ENCODE assay signal across 32 cellular contexts in the genomic region with DNA sequence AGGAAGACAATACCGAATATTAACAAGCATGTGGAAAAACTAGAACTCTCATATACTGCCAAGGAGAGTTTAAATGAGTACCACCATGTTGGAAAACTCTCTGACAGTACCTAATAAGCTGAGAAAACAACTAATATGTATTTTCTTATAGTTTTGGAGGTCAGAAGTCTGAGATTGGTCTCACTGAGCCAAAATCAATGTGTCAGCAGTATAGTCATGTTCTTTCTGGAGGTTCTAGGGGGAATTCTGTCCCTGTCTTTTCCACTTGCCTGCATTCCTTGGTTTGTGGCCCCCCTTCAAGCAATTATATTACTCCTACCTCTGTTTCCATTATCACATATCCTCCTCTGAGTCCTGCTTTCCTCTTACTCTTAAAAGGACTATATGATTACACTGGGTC.
"Had no signal": no experiment of that assay in that cellular context is flagged by ENCODE, and none has a peak within 500 bp of the region (broad histone marks: within the 10 kb centered on the region; RNA-seq: fewer than 3 reads in every experiment).

No MANE protein-coding gene starts in this region.

- H3K27me3 ChIP-seq: ovary, spleen, suprapubic skin, testis, tibial artery, transverse colon, upper lobe of right lung, uterus had no signal

- H3K36me3 Mint-ChIP-seq: natural killer cell had no signal

- H3K4me3 Mint-ChIP-seq: naive thymus-derived CD4-positive, alpha-beta T cell; natural killer cell; nephron; neural crest cell; stimulated activated memory B cell treated with anti-CD40 and anti-IgM and Interleukin-4, amounts not matched to agents 10 μg/mL and 1 μg/mL and 100 μg/mL, for 72 hours; stimulated activated naive CD8-positive, alpha-beta T cell treated with anti-CD3 and anti-CD28 coated beads, Interleukin-15, amount 100 ng/mL, for 72 hours; type B pancreatic cell had no signal

- H3K9me3 Mint-ChIP-seq: natural killer cell; nephron; neural crest cell; stimulated activated memory B cell treated with anti-CD40 and anti-IgM and Interleukin-4, amounts not matched to agents 10 μg/mL and 1 μg/mL and 100 μg/mL, for 72 hours; stimulated activated naive CD8-positive, alpha-beta T cell treated with anti-CD3 and anti-CD28 coated beads, Interleukin-15, amount 100 ng/mL, for 72 hours; type B pancreatic cell had no signal

- H3K9ac ChIP-seq: parathyroid adenoma had no signal

- H3K9me3 ChIP-seq: ovary, psoas muscle, spleen, suprapubic skin, testis, tibial artery, transverse colon, upper lobe of right lung, uterus had no signal

- H3K4me1 ChIP-seq: parathyroid adenoma, psoas muscle, spleen, tibial artery, transverse colon, upper lobe of right lung, uterus had no signal

- H3K4me1 Mint-ChIP-seq: nephron; neural crest cell; stimulated activated naive CD8-positive, alpha-beta T cell treated with anti-CD3 and anti-CD28 coated beads, Interleukin-15, amount 100 ng/mL, for 72 hours had no signal

- ATAC-seq: naive thymus-derived CD4-positive, alpha-beta T cell; natural killer cell; psoas muscle; right cardiac atrium; sciatic nerve; stimulated activated memory B cell treated with anti-CD40 and anti-IgM and Interleukin-4, amounts not matched to agents 10 μg/mL and 1 μg/mL and 100 μg/mL, for 72 hours; stimulated activated naive CD8-positive, alpha-beta T cell treated with anti-CD3 and anti-CD28 coated beads, Interleukin-15, amount 100 ng/mL, for 72 hours; stimulated activated naive CD8-positive, alpha-beta T cell treated with anti-CD3 and anti-CD28 coated beads, Interleukin-15, Interleukin-2, amounts not matched to agents 100 U/mL and 50 U/mL, for 24 hours; upper lobe of right lung had no signal

- H3K4me2 ChIP-seq: smooth muscle cell had no signal

- H3K27ac ChIP-seq: ovary, parathyroid adenoma, psoas muscle, skin epidermis, spleen, suprapubic skin, testis, tibial artery, transverse colon, upper lobe of right lung, uterus had no signal

- H2AFZ ChIP-seq: parathyroid adenoma had no signal

- DNase-seq: naive thymus-derived CD4-positive, alpha-beta T cell; natural killer cell; occipital lobe; ovary; posterior cingulate gyrus; psoas muscle; right cardiac atrium; spleen; stimulated activated CD4-positive, alpha-beta T cell treated with anti-CD3 and anti-CD28 coated beads, Interleukin-12 subunit alpha, Interleukin-12 subunit beta, amount 100 ng/mL, for 4 hours; stimulated activated CD4-positive, alpha-beta T cell treated with anti-CD3 and anti-CD28 coated beads, Interleukin-1b, Interleukin-23, amount 100 ng/mL, for 48 hours; stimulated activated CD4-positive, alpha-beta T cell treated with anti-CD3 and anti-CD28 coated beads, Interleukin-4, amount 100 ng/mL, for 1 hour; stimulated activated CD4-positive, alpha-beta T cell treated with anti-CD3 and anti-CD28 coated beads, Interleukin-4, amount 100 ng/mL, for 4 hours; stimulated activated CD8-positive, alpha-beta memory T cell treated with anti-CD3 and anti-CD28 coated beads, Interleukin-4, amount 100 ng/mL, for 48 hours; stimulated activated naive CD4-positive, alpha-beta T cell; stimulated activated naive CD8-positive, alpha-beta T cell treated with anti-CD3 and anti-CD28 coated beads, Interleukin-15, amount 100 ng/mL, for 72 hours; stimulated activated naive CD8-positive, alpha-beta T cell treated with anti-CD3 and anti-CD28 coated beads, Interleukin-15, Interleukin-2, amounts not matched to agents 100 U/mL and 50 U/mL, for 24 hours; substantia nigra; testis; tibial artery; transverse colon; upper lobe of right lung; uterus had no signal

- H3K27me3 Mint-ChIP-seq: naive thymus-derived CD4-positive, alpha-beta T cell; progenitor cell of endocrine pancreas; stimulated activated memory B cell treated with anti-CD40 and anti-IgM and Interleukin-4, amounts not matched to agents 10 μg/mL and 1 μg/mL and 100 μg/mL, for 72 hours; stimulated activated naive CD8-positive, alpha-beta T cell treated with anti-CD3 and anti-CD28 coated beads, Interleukin-15, amount 100 ng/mL, for 72 hours; type B pancreatic cell had no signal

- H3K36me3 ChIP-seq: ovary, suprapubic skin, tibial artery, transverse colon, upper lobe of right lung, uterus had no signal

- H3K4me3 ChIP-seq: ovary, psoas muscle, skin epidermis, smooth muscle cell, spleen, suprapubic skin, testis, tibial artery, transverse colon, upper lobe of right lung, uterus had no signal

- H3K27ac Mint-ChIP-seq: naive thymus-derived CD4-positive, alpha-beta T cell; natural killer cell; nephron; progenitor cell of endocrine pancreas; stimulated activated memory B cell treated with anti-CD40 and anti-IgM and Interleukin-4, amounts not matched to agents 10 μg/mL and 1 μg/mL and 100 μg/mL, for 72 hours; stimulated activated naive CD8-positive, alpha-beta T cell treated with anti-CD3 and anti-CD28 coated beads, Interleukin-15, amount 100 ng/mL, for 72 hours; type B pancreatic cell had no signal
